ENCODE assay signal across 33 cellular contexts in genomic region chr6:50276771-50277261, GRCh38.
"Had no signal": no experiment of that assay in that cellular context is flagged by ENCODE, and none has a peak within 500 bp of the region (broad histone marks: within the 10 kb centered on the region; RNA-seq: fewer than 3 reads in every experiment).

No MANE protein-coding gene starts in this region.

- H3K36me3 ChIP-seq: adrenal gland, ascending aorta, brain microvascular endothelial cell, breast epithelium, cardiac muscle cell had no signal

- H3K4me1 ChIP-seq: ascending aorta, body of pancreas, breast epithelium had no signal

- DNase-seq: activated effector memory CD4-positive, alpha-beta T cell treated with anti-CD3 and anti-CD28 coated beads, Interleukin-2, amount 50 U/mL, for 16 hours; activated effector memory CD4-positive, alpha-beta T cell treated with Interleukin-2 at 50 U/mL for 16 hours; activated gamma-delta T cell; activated gamma-delta T cell treated with Interleukin-2 at 50 U/mL for 16 hours; activated naive CD4-positive, alpha-beta T cell; activated naive CD4-positive, alpha-beta T cell treated with anti-CD3 and anti-CD28 coated beads for 36 hours; activated naive CD4-positive, alpha-beta T cell treated with anti-CD3 and anti-CD28 coated beads, Interleukin-2, amount 10 ng/mL, durations not matched to agents 7 days and 5 days; activated naive CD4-positive, alpha-beta T cell treated with anti-CD3 and anti-CD28 coated beads, Interleukin-2, amount 50 U/mL, for 16 hours; activated naive CD4-positive, alpha-beta T cell treated with Interleukin-2 at 50 U/mL for 16 hours; activated naive CD8-positive, alpha-beta T cell treated with anti-CD3 and anti-CD28 coated beads for 36 hours; activated naive CD8-positive, alpha-beta T cell treated with anti-CD3 and anti-CD28 coated beads, Interleukin-2, amount 10 ng/mL, durations not matched to agents 7 days and 5 days; activated naive CD8-positive, alpha-beta T cell treated with anti-CD3 and anti-CD28 coated beads, Interleukin-2, amount 50 U/mL, for 24 hours; activated T-cell treated with anti-CD3 and anti-CD28 coated beads, Interleukin-2, amount 50 U/mL, for 24 hours; activated T-cell treated with anti-CD3 and anti-CD28 coated beads, Interleukin-2, amount 50 U/mL, for 4 hours; activated T-cell treated with anti-CD3 and anti-CD28 coated beads, Interleukin-2, amount 50 U/mL, for 48 hours; activated T-cell treated with anti-CD3 and anti-CD28 coated beads, Interleukin-2, amount 50 U/mL, for 72 hours; adrenal gland; amniotic stem cell; amygdala; anterior cingulate cortex; aorta; body of pancreas; brain microvascular endothelial cell; caudate nucleus; central memory CD4-positive, alpha-beta T cell; cerebellar nuclear complex had no signal

- H3K4me3 ChIP-seq: ascending aorta, body of pancreas, breast epithelium, cardiac muscle cell had no signal

- FAIRE-seq: astrocyte, bronchial epithelial cell had no signal

- H3K9me3 ChIP-seq: adrenal gland, ascending aorta, body of pancreas, breast epithelium had no signal

- ATAC-seq: activated naive CD4-positive, alpha-beta T cell treated with anti-CD3 and anti-CD28 coated beads, Interleukin-2, amount 50 U/mL, for 72 hours; activated naive CD8-positive, alpha-beta T cell treated with anti-CD3 and anti-CD28 coated beads, Interleukin-2, amount 50 U/mL, for 24 hours; activated T-cell treated with anti-CD3 and anti-CD28 coated beads, Interleukin-2, amount 50 U/mL, for 4 hours; activated T-cell treated with anti-CD3 and anti-CD28 coated beads, Interleukin-2, amount 50 U/mL, for 72 hours; activated T-helper 17 cell treated with anti-CD3 and anti-CD28 coated beads, Interleukin-2, amount 50 U/mL, for 72 hours; body of pancreas had no signal

- H3K27ac ChIP-seq: adrenal gland, ascending aorta, body of pancreas, brain microvascular endothelial cell, breast epithelium, cardiac muscle cell had no signal

- H3K27me3 ChIP-seq: adrenal gland, ascending aorta, body of pancreas, brain microvascular endothelial cell, breast epithelium, cardiac muscle cell had no signal
